ENCODE assay signal across 19 cellular contexts in genomic region chr16:4591706-4592470, GRCh38. TPM values are rescaled to one million over a fixed set of nuclear protein-coding genes. Genes with fewer than 3 reads are reported as not detected.
"Had no signal": no experiment of that assay in that cellular context is flagged by ENCODE, and none has a peak within 500 bp of the region (broad histone marks: within the 10 kb centered on the region; RNA-seq: fewer than 3 reads in every experiment).

No MANE protein-coding gene starts in this region.

- H3K9me3 ChIP-seq: psoas muscle, sigmoid colon had no signal

- H3K27me3 Mint-ChIP-seq: natural killer cell treated with Interleukin-12 subunit alpha and Interleukin-12 subunit beta and Interleukin-15 and Interleukin-18, amount 100 ng/mL, for 72 hours had no signal

- ATAC-seq: left ventricle myocardium superior; natural killer cell treated with Interleukin-12 subunit alpha and Interleukin-12 subunit beta and Interleukin-15 and Interleukin-18, amount 100 ng/mL, for 72 hours; stimulated activated naive CD8-positive, alpha-beta T cell treated with anti-CD3 and anti-CD28 coated beads, Interleukin-15, amount 100 ng/mL, for 72 hours had no signal

- H3K4me1 ChIP-seq: esophagus squamous epithelium, psoas muscle, sigmoid colon had no signal

- DNase-seq: activated B cell treated with CpG ODN at 0.5 μM for 24 hours; activated CD4-positive, alpha-beta T cell treated with anti-CD3 and anti-CD28 coated beads, Interleukin-2, amount 50 U/mL, for 1 hour; activated CD8-positive, alpha-beta memory T cell treated with anti-CD3 and anti-CD28 coated beads for 24 hours; activated naive CD4-positive, alpha-beta T cell; activated naive CD8-positive, alpha-beta T cell treated with anti-CD3 and anti-CD28 coated beads, Interleukin-2, amount 10 ng/mL, durations not matched to agents 7 days and 5 days; brain microvascular endothelial cell; esophagus squamous epithelium; left ventricle myocardium superior; psoas muscle; sigmoid colon; stimulated activated CD4-positive, alpha-beta T cell treated with anti-CD3 and anti-CD28 coated beads, Interleukin-1b, Interleukin-23, amount 100 ng/mL, for 48 hours; stimulated activated naive CD8-positive, alpha-beta T cell treated with anti-CD3 and anti-CD28 coated beads, Interleukin-15, amount 100 ng/mL, for 72 hours had no signal

- H3K4me3 ChIP-seq: coronary artery, esophagus squamous epithelium, psoas muscle, sigmoid colon had no signal

- H3K27ac ChIP-seq: brain microvascular endothelial cell, coronary artery, esophagus squamous epithelium, psoas muscle, sigmoid colon had no signal

- H3K4me1 Mint-ChIP-seq: activated B cell treated with CpG ODN at 0.5 μM for 24 hours; activated naive CD8-positive, alpha-beta T cell treated with anti-CD3 and anti-CD28 coated beads, Interleukin-2, amount 10 ng/mL, durations not matched to agents 7 days and 5 days; central memory CD8-positive, alpha-beta T cell; stimulated activated naive CD8-positive, alpha-beta T cell treated with anti-CD3 and anti-CD28 coated beads, Interleukin-15, amount 100 ng/mL, for 72 hours had no signal

- H3K9me3 Mint-ChIP-seq: activated B cell treated with CpG ODN at 0.5 μM for 24 hours; central memory CD8-positive, alpha-beta T cell; natural killer cell treated with Interleukin-12 subunit alpha and Interleukin-12 subunit beta and Interleukin-15 and Interleukin-18, amount 100 ng/mL, for 72 hours; stimulated activated naive CD8-positive, alpha-beta T cell treated with anti-CD3 and anti-CD28 coated beads, Interleukin-15, amount 100 ng/mL, for 72 hours had no signal

- H3K36me3 ChIP-seq: brain microvascular endothelial cell, esophagus squamous epithelium, sigmoid colon had no signal

- H3K36me3 Mint-ChIP-seq: natural killer cell treated with Interleukin-12 subunit alpha and Interleukin-12 subunit beta and Interleukin-15 and Interleukin-18, amount 100 ng/mL, for 72 hours had no signal

- FAIRE-seq: TTC549 had no signal

- H3K27ac Mint-ChIP-seq: activated B cell treated with CpG ODN at 0.5 μM for 24 hours; activated naive CD8-positive, alpha-beta T cell treated with anti-CD3 and anti-CD28 coated beads, Interleukin-2, amount 10 ng/mL, durations not matched to agents 7 days and 5 days; natural killer cell treated with Interleukin-12 subunit alpha and Interleukin-12 subunit beta and Interleukin-15 and Interleukin-18, amount 100 ng/mL, for 72 hours; stimulated activated naive CD8-positive, alpha-beta T cell treated with anti-CD3 and anti-CD28 coated beads, Interleukin-15, amount 100 ng/mL, for 72 hours had no signal

- H3K4me3 Mint-ChIP-seq: activated B cell treated with CpG ODN at 0.5 μM for 24 hours; activated naive CD8-positive, alpha-beta T cell treated with anti-CD3 and anti-CD28 coated beads, Interleukin-2, amount 10 ng/mL, durations not matched to agents 7 days and 5 days; central memory CD8-positive, alpha-beta T cell; natural killer cell treated with Interleukin-12 subunit alpha and Interleukin-12 subunit beta and Interleukin-15 and Interleukin-18, amount 100 ng/mL, for 72 hours; stimulated activated naive CD8-positive, alpha-beta T cell treated with anti-CD3 and anti-CD28 coated beads, Interleukin-15, amount 100 ng/mL, for 72 hours had no signal

RNA-seq across cellular contexts. Expression of gene C16orf96, which starts 35.7 kb away (rescaled TPM):
- total RNA-seq: fibroblast of villous mesenchyme; kidney epithelial cell; natural killer cell treated with Interleukin-12 subunit alpha and Interleukin-12 subunit beta and Interleukin-15 and Interleukin-18, amount 100 ng/mL, for 72 hours; ureter had no signal
